Comparison of ENCODE assay signal across 12 cellular contexts in genomic region chr2:20451346-20451745, GRCh38. TPM values are rescaled to one million over a fixed set of nuclear protein-coding genes. Genes with fewer than 3 reads are reported as not detected.
DNase-seq lines count a peak whose midpoint lies in the region; ATAC-seq and TF ChIP-seq lines count a peak whose summit lies in the region.
"Had no signal": no experiment of that assay in that cellular context is flagged by ENCODE, and none has a peak within 500 bp of the region (broad histone marks: within the 10 kb centered on the region; RNA-seq: fewer than 3 reads in every experiment).

No MANE protein-coding gene starts in this region.

- H3K27ac ChIP-seq in gastrocnemius medialis, result peak overlapping the region; percentile 87 to 96 (median 91)
- peak overlapping the region in 1 of 2 donors; percentile 73 for H3K27ac ChIP-seq in aorta (ENCODE audit: low read depth in 1 of 2, low read length in 2 of 2)
- H3K27ac ChIP-seq: BLaER1 had no signal

- H3K27me3 Mint-ChIP-seq in HFFc6 (ENCODE audit: insufficient read depth) (peaks cover 23% of the 10 kb centered on the region), chondrocyte (ENCODE audit: low read depth) (no peaks in the 10 kb centered on the region)

- H3K27me3 ChIP-seq in gastrocnemius medialis (no peaks in the 10 kb centered on the region), aorta (ENCODE audit: control insufficient read depth in 1 of 2, insufficient read depth in 2 of 2, low read length in 1 of 2) (no peaks in the 10 kb centered on the region)

- H3K4me3 ChIP-seq in gastrocnemius medialis (peak overlapping the region in 1 of 4 donors; percentile 99), aorta (ENCODE audit: low read length in 2 of 2) (no peak overlapping the region)
- H3K4me3 ChIP-seq: BLaER1 had no signal

- ATAC-seq in left lobe of liver (no peak), gastrocnemius medialis (no peak), aorta (ENCODE audit: low FRiP score) (no peak)

- H3K4me1 Mint-ChIP-seq in HFFc6 (ENCODE audit: low read depth) (peaks cover 38% of the 10 kb centered on the region), chondrocyte (ENCODE audit: low read depth) (peaks cover 40% of the 10 kb centered on the region)

- H3K9me3 Mint-ChIP-seq in HFFc6, result peaks cover 4% of the 10 kb centered on the region; the same call in 1 of the 2 replicates
- H3K9me3 Mint-ChIP-seq in chondrocyte (ENCODE audit: low read depth), result no peaks in the 10 kb centered on the region

- H3K4me3 Mint-ChIP-seq in HFFc6, result peak overlapping the region; percentile 89; the same call in 1 of the 2 replicates
- peak overlapping the region; percentile 1 for H3K4me3 Mint-ChIP-seq in chondrocyte (ENCODE audit: unreplicated experiment)

- TF ChIP-seq POLR2A in gastrocnemius medialis (IDR thresholded peaks at IDR 0.05), result no peak

- WGBS in aorta, 2 donors, result 7 to 16% methylated on average over 4 of the region's 4 CpGs

- DNase-seq in HFFc6, result peak; percentile 40
- DNase-seq in chondrocyte (ENCODE audit: low spot score), result no peak
- DNase-seq in left lobe of liver (ENCODE audit: low spot score), result peak; percentile 35
- peak in 1 of 2 donors; percentile 8 for DNase-seq in gastrocnemius medialis
- no peak for DNase-seq in NCI-H526 (lab: John Stamatoyannopoulos, UW)
- no peak for DNase-seq in NCI-H128 (lab: John Stamatoyannopoulos, UW; ENCODE audit: unreplicated experiment)
- no peak for DNase-seq in stimulated activated CD8-positive, alpha-beta memory T cell treated with anti-CD3 and anti-CD28 coated beads, Interleukin-4, amount 100 ng/mL, for 48 hours
- DNase-seq in aorta, result no peak
- DNase-seq: NCI-H2107; stimulated activated CD4-positive, alpha-beta T cell treated with anti-CD3 and anti-CD28 coated beads, Interleukin-15, amount 100 ng/mL, for 24 hours; T-helper 2 cell had no signal

- peaks cover 12 to 15% of the 10 kb centered on the region in 2 donors for H3K4me1 ChIP-seq in gastrocnemius medialis
- no peaks in the 10 kb centered on the region for H3K4me1 ChIP-seq in aorta (ENCODE audit: control insufficient read depth in 1 of 2, insufficient read depth in 2 of 2, low read length in 2 of 2)

- H3K36me3 Mint-ChIP-seq in HFFc6 (ENCODE audit: low read depth) (peaks cover 22% of the 10 kb centered on the region), chondrocyte (ENCODE audit: low read depth) (peaks cover 19% of the 10 kb centered on the region)

- no peaks in the 10 kb centered on the region for H3K9me3 ChIP-seq in gastrocnemius medialis
- H3K9me3 ChIP-seq in aorta (ENCODE audit: control insufficient read depth, low read length), result no peaks in the 10 kb centered on the region
- H3K9me3 ChIP-seq: BLaER1 had no signal

- peak overlapping the region; percentile 81 for H3K27ac Mint-ChIP-seq in HFFc6
- peak overlapping the region; percentile 91 for H3K27ac Mint-ChIP-seq in chondrocyte (ENCODE audit: unreplicated experiment)

- no peak for TF ChIP-seq CTCF in HFFc6 (IDR thresholded peaks at IDR 0.05)
- TF ChIP-seq CTCF in chondrocyte (IDR thresholded peaks at IDR 0.05), result no peak
- TF ChIP-seq CTCF in gastrocnemius medialis (IDR thresholded peaks at IDR 0.05 in 4 of 5, conservative IDR thresholded peaks at IDR 0.05 in 1 of 5), result no peak

- H3K36me3 ChIP-seq in gastrocnemius medialis, result peaks cover 0 to 20% of the 10 kb centered on the region in 2 donors
- H3K36me3 ChIP-seq in aorta (ENCODE audit: control insufficient read depth in 1 of 2, insufficient read depth in 2 of 2, low read length in 1 of 2), result no peaks in the 10 kb centered on the region
- H3K36me3 ChIP-seq: BLaER1 had no signal

- in situ Hi-C loops in gastrocnemius medialis (cut with MboI; ENCODE audit: low sequenced_read_pairs in 4 of 4), result loop anchor here in 2 of 4 donors (10.0 kb wide), 1 partner anchor 73 kb away; no protein-coding TSS in a partner anchor

- intact Hi-C loops in gastrocnemius medialis (cut with DNase I; ENCODE audit: low total_unique reads), result loop anchor here (5.0 kb wide), 1 partner anchor 41 kb away; no protein-coding TSS in a partner anchor
- intact Hi-C loops in aorta (cut with DNase I), result loop anchor here in 1 of 2 donors (5.0 kb wide), 2 partner anchors 126 to 166 kb away; no protein-coding TSS in a partner anchor

RNA-seq across cellular contexts. Expression of gene RHOB, which starts 4.5 kb away (rescaled TPM):
- 100 to 1,000 TPM; 128 to 146 (median 133) TPM for total RNA-seq in HFFc6 (2021; fragmentation: NEBNext Ultra II Directional; extraction: Animal tissue kit (Norgen Biotek cat#: 25700))
- total RNA-seq in chondrocyte (191 to 254 TPM (median 195 TPM) in 3 replicates), left lobe of liver (250 TPM), gastrocnemius medialis (1,000 to 10,000 TPM in 2 of 4 donors, 100 to 1,000 TPM in 2; 696 to 1,267 (median 1,094) TPM), aorta (1,000 to 10,000 TPM in 1 of 2 donors, 100 to 1,000 TPM in 1; 271 to 1,049 TPM)
- 100 to 1,000 TPM; 150 to 580 TPM for polyA plus RNA-seq in aorta

Comparison
In these comparisons a context has a peak if more than half of its experiments do, and no peak if none do; other contexts are left out.
1. DNase-seq: peak in HFFc6 (single experiment) and left lobe of liver (single experiment); none in chondrocyte (single experiment), NCI-H526 (0 of 2), NCI-H128 (single experiment), stimulated activated CD8-positive, alpha-beta memory T cell treated with anti-CD3 and anti-CD28 coated beads, Interleukin-4, amount 100 ng/mL, for 48 hours (single experiment) and aorta (0 of 2).